Comparison of ENCODE assay signal across 28 cellular contexts in genomic region chr20:61580958-61581824, GRCh38.
"Had no signal": no experiment of that assay in that cellular context is flagged by ENCODE, and none has a peak within 500 bp of the region (broad histone marks: within the 10 kb centered on the region; RNA-seq: fewer than 3 reads in every experiment).

No MANE protein-coding gene starts in this region.

- H3K4me3 ChIP-seq: ascending aorta, breast epithelium, cardiac muscle cell, coronary artery, dorsolateral prefrontal cortex, gastrocnemius medialis, heart left ventricle had no signal

- H3K27ac ChIP-seq: ascending aorta, breast epithelium, cardiac muscle cell, coronary artery, dorsolateral prefrontal cortex, gastrocnemius medialis, heart left ventricle had no signal

- H3K27me3 ChIP-seq: ascending aorta, cardiac muscle cell, gastrocnemius medialis had no signal

- H3K4me1 ChIP-seq: ascending aorta, breast epithelium, gastrocnemius medialis had no signal

- DNase-seq: activated CD4-positive, alpha-beta memory T cell treated with anti-CD3 and anti-CD28 coated beads for 36 hours; activated CD4-positive, alpha-beta T cell treated with anti-CD3 and anti-CD28 coated beads for 36 hours; activated CD4-positive, alpha-beta T cell treated with anti-CD3 and anti-CD28 coated beads, Interleukin-2, amount 10 ng/mL, durations not matched to agents 24 days and 14 days; activated CD4-positive, CD25-positive, alpha-beta regulatory T cell; activated CD4-positive, CD25-positive, alpha-beta regulatory T cell treated with anti-CD3 and anti-CD28 coated beads, Interleukin-2, amount 50 U/mL, for 72 hours; activated CD8-positive, alpha-beta memory T cell treated with anti-CD3 and anti-CD28 coated beads, Interleukin-2, amount 10 ng/mL, durations not matched to agents 7 days and 5 days; activated CD8-positive, alpha-beta memory T cell treated with anti-CD3 and anti-CD28 coated beads, Interleukin-2, amount 50 U/mL, for 4 hours; activated CD8-positive, alpha-beta T cell treated with anti-CD3 and anti-CD28 coated beads, Interleukin-2, amount 10 ng/mL, durations not matched to agents 7 days and 5 days; activated effector memory CD4-positive, alpha-beta T cell treated with anti-CD3 and anti-CD28 coated beads, Interleukin-2, amount 50 U/mL, for 16 hours; activated naive CD4-positive, alpha-beta T cell treated with anti-CD3 and anti-CD28 coated beads, Interleukin-2, amount 10 ng/mL, durations not matched to agents 7 days and 5 days; activated naive CD8-positive, alpha-beta T cell treated with anti-CD3 and anti-CD28 coated beads, Interleukin-2, amount 10 ng/mL, durations not matched to agents 7 days and 5 days; activated T-cell treated with anti-CD3 and anti-CD28 coated beads, Interleukin-2, amount 50 U/mL, for 1 hour; activated T-cell treated with anti-CD3 and anti-CD28 coated beads, Interleukin-2, amount 50 U/mL, for 48 hours; dorsolateral prefrontal cortex; effector memory CD4-positive, alpha-beta T cell; foreskin fibroblast; gastrocnemius medialis; glutamatergic neuron; T-cell; T-helper 17 cell; T1000 had no signal

- H3K36me3 ChIP-seq: ascending aorta, breast epithelium, cardiac muscle cell, gastrocnemius medialis, heart left ventricle had no signal

- ATAC-seq: activated CD4-positive, alpha-beta T cell treated with anti-CD3 and anti-CD28 coated beads for 36 hours; activated CD8-positive, alpha-beta memory T cell treated with anti-CD3 and anti-CD28 coated beads, Interleukin-2, amount 10 ng/mL, durations not matched to agents 7 days and 5 days; activated CD8-positive, alpha-beta T cell treated with anti-CD3 and anti-CD28 coated beads, Interleukin-2, amount 10 ng/mL, durations not matched to agents 7 days and 5 days; activated naive CD4-positive, alpha-beta T cell treated with anti-CD3 and anti-CD28 coated beads, Interleukin-2, amount 50 U/mL, for 72 hours; esophagus mucosa; gastrocnemius medialis; heart left ventricle; T-cell; T-helper 17 cell had no signal
